Comparison of ENCODE assay signal across 17 cellular contexts in the genomic region with DNA sequence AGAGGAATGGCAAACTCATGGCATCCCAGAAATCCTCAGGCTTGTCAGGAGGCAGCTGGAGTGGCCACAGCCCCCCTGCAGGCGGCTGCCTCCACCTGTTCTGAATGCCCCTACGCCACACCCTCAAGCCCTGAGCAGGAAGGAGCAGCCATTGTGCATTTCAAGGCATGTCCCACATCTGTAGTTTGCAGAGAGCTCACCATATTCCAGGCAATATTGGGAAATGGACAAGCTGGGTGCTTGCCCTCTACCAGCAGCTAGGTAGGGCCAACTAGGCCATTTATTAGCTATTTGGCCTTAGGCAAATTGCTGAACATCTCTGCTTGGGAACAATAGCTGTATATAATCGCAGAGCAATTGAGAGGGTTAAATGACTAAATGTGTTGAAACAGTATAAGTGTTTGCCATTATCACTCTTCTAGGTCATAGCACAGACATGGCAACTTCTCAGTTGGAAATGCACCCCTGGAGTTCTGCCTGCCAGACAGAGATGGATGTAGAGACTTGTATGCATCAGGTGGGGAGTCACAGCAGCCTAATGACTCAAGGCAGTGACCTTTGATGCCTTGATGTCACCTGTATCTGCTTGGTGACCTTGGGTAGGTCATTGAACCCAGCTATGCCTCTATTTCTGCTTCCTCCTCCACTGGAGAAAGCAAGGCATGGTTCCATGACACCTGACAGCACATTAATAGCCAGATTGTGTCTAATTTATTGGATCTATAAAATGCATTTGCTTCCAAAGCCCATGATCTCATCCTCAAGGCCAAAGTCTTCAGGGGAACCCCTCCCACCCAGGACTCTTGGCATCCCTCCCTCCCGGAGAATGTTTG.
"Had no signal": no experiment of that assay in that cellular context is flagged by ENCODE, and none has a peak within 500 bp of the region (broad histone marks: within the 10 kb centered on the region; RNA-seq: fewer than 3 reads in every experiment).

No MANE protein-coding gene starts in this region.

- DNase-seq: activated CD4-positive, alpha-beta T cell treated with anti-CD3 and anti-CD28 coated beads for 36 hours; activated CD8-positive, alpha-beta memory T cell treated with anti-CD3 and anti-CD28 coated beads, Interleukin-2, amount 50 U/mL, for 4 hours; activated CD8-positive, alpha-beta T cell treated with anti-CD3 and anti-CD28 coated beads for 36 hours; activated naive CD4-positive, alpha-beta T cell; activated T-cell treated with anti-CD3 and anti-CD28 coated beads, Interleukin-2, amount 50 U/mL, for 72 hours; cortex of kidney; effector memory CD8-positive, alpha-beta T cell; hippocampal formation; kidney glomerular epithelial cell; retina; stimulated activated CD4-positive, alpha-beta T cell treated with anti-CD3 and anti-CD28 coated beads, Interleukin-4, amount 100 ng/mL, for 4 hours; T1000; uterus had no signal

- H3K9me3 Mint-ChIP-seq: activated CD8-positive, alpha-beta T cell treated with anti-CD3 and anti-CD28 coated beads for 36 hours; activated T-cell treated with anti-CD3 and anti-CD28 coated beads, Interleukin-2, amount 50 U/mL, for 72 hours; central memory CD8-positive, alpha-beta T cell; effector memory CD8-positive, alpha-beta T cell had no signal

- H3K27ac ChIP-seq: neutrophil, stomach, thoracic aorta, uterus had no signal

- H3K27ac Mint-ChIP-seq: activated CD4-positive, alpha-beta T cell treated with anti-CD3 and anti-CD28 coated beads for 36 hours; activated CD8-positive, alpha-beta T cell treated with anti-CD3 and anti-CD28 coated beads for 36 hours; activated T-cell treated with anti-CD3 and anti-CD28 coated beads, Interleukin-2, amount 50 U/mL, for 72 hours; effector memory CD8-positive, alpha-beta T cell had no signal

- H3K4me1 Mint-ChIP-seq: activated CD4-positive, alpha-beta T cell treated with anti-CD3 and anti-CD28 coated beads for 36 hours; central memory CD8-positive, alpha-beta T cell had no signal

- H3K36me3 ChIP-seq: neutrophil, stomach, thoracic aorta, uterus had no signal

- H3K4me1 ChIP-seq: uterus had no signal

- H3K4me3 ChIP-seq: stomach, thoracic aorta, uterus had no signal

- H3K27me3 ChIP-seq: neutrophil, stomach, uterus had no signal

- H3K27me3 Mint-ChIP-seq: activated CD4-positive, alpha-beta T cell treated with anti-CD3 and anti-CD28 coated beads for 36 hours; central memory CD8-positive, alpha-beta T cell had no signal

- H3K4me3 Mint-ChIP-seq: activated CD4-positive, alpha-beta T cell treated with anti-CD3 and anti-CD28 coated beads for 36 hours; activated CD8-positive, alpha-beta T cell treated with anti-CD3 and anti-CD28 coated beads for 36 hours; activated T-cell treated with anti-CD3 and anti-CD28 coated beads, Interleukin-2, amount 50 U/mL, for 72 hours; central memory CD8-positive, alpha-beta T cell; effector memory CD8-positive, alpha-beta T cell had no signal

- H3K9me3 ChIP-seq: neutrophil, stomach, thoracic aorta, uterus had no signal

- ATAC-seq: activated CD4-positive, alpha-beta T cell treated with anti-CD3 and anti-CD28 coated beads for 36 hours; activated CD8-positive, alpha-beta T cell treated with anti-CD3 and anti-CD28 coated beads for 36 hours; activated T-cell treated with anti-CD3 and anti-CD28 coated beads, Interleukin-2, amount 50 U/mL, for 72 hours; effector memory CD8-positive, alpha-beta T cell had no signal
